ENCODE assay signal across 1 cellular context in the genomic region with DNA sequence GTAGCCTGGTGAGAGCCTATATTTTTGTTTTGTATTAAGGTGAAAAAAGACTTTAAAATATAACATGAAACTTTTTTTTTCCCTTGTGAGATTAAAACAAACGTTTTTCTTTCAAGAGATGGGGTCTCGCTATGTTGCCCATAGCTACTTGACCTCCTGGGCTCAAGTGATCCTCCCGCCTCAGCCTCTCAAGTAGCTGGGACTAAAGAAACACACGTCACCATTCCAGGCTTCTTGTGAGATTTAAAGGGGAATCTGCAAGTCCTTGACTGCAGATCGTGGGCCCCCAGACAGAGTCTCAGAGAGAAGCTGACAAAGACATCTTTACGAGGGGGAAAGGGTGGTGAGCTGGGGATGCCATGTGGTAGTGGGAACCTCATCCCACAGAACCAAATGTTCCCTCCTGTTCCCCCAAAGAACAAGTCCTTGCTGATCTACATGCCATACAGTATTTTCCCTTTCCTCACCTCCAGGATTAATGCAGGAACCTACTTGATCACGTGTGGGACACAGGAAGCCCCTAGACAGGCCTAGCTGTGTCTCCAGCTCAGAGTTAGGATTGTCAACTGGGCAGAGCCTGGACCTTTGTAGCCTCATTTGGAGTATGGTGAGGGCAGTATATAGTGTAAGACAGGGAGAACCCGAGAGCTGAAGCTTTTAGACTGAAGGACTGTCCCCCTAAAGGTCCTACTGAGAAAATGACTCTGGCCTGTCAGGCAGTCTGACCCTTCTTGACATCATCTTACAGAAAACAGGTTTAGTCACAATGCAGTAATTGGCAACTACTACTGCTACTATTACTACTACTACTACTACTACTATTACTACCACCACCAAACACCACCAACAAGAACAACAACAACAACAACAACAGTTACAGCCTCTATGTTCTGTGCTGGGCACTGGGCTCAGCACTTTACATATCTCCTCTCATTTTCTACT.
TF ChIP-seq lines count a peak whose summit lies in the region.

No MANE protein-coding gene starts in this region.

TF ChIP-seq in HepG2, 621 proteins besides CTCF, POLR2A, EP300 and RAD21 (continues in another document):
- TF ChIP-seq BRD4 (CRISPR knock-in tag; IDR thresholded peaks at IDR 0.05) (0 out of 2 replicates have a peak, but pooled peaks have one; percentile 15), ZNF552 (CRISPR knock-in tag; IDR thresholded peaks at IDR 0.05; ENCODE audit: borderline replicate concordance) (no peak), PCBP1 (IDR thresholded peaks at IDR 0.05; ENCODE audit: borderline replicate concordance, low read depth, low read length) (no peak), ARNT2 (CRISPR knock-in tag; IDR thresholded peaks at IDR 0.05; ENCODE audit: low read depth) (no peak), RBAK (CRISPR knock-in tag; IDR thresholded peaks at IDR 0.05) (no peak), HNRNPL (IDR thresholded peaks at IDR 0.05; ENCODE audit: low read depth, low read length) (no peak), NFE2 (CRISPR knock-in tag; IDR thresholded peaks at IDR 0.05) (no peak), ZNF713 (CRISPR knock-in tag; IDR thresholded peaks at IDR 0.05) (no peak), ZSCAN31 (CRISPR knock-in tag; IDR thresholded peaks at IDR 0.05; ENCODE audit: low read depth) (no peak), ATF7-NPFF (CRISPR knock-in tag; IDR thresholded peaks at IDR 0.05; ENCODE audit: low read depth) (no peak), ZC3H4 (CRISPR knock-in tag; IDR thresholded peaks at IDR 0.05; ENCODE audit: borderline replicate concordance) (no peak), ZNF121 (CRISPR knock-in tag; IDR thresholded peaks at IDR 0.05) (peak; percentile 73; the same call in 1 of the 2 replicates), ZNF570 (CRISPR knock-in tag; IDR thresholded peaks at IDR 0.05; ENCODE audit: borderline replicate concordance) (no peak), FOXC1 (CRISPR knock-in tag; IDR thresholded peaks at IDR 0.05; ENCODE audit: borderline replicate concordance) (no peak), SOX6 (IDR thresholded peaks at IDR 0.05) (no peak), SOX6 (CRISPR knock-in tag; IDR thresholded peaks at IDR 0.05) (peak; percentile 8; the same call in 1 of the 2 replicates), MED1 (CRISPR knock-in tag; IDR thresholded peaks at IDR 0.05) (0 out of 2 replicates have a peak, but pooled peaks have one; percentile 9), XRCC5 (optimal IDR thresholded peaks at IDR 0.05; ENCODE audit: low read length) (no peak), ZNF207 (IDR thresholded peaks at IDR 0.05; ENCODE audit: borderline replicate concordance) (no peak), SIX1 (CRISPR knock-in tag; IDR thresholded peaks at IDR 0.05; ENCODE audit: borderline replicate concordance) (no peak), ZNF10 (CRISPR knock-in tag; IDR thresholded peaks at IDR 0.05; ENCODE audit: borderline replicate concordance, low read depth) (no peak), KLF15 (CRISPR knock-in tag; IDR thresholded peaks at IDR 0.05; ENCODE audit: borderline replicate concordance) (0 out of 2 replicates have a peak, but pooled peaks have one; percentile 13)
- TF ChIP-seq, protein P1, sequence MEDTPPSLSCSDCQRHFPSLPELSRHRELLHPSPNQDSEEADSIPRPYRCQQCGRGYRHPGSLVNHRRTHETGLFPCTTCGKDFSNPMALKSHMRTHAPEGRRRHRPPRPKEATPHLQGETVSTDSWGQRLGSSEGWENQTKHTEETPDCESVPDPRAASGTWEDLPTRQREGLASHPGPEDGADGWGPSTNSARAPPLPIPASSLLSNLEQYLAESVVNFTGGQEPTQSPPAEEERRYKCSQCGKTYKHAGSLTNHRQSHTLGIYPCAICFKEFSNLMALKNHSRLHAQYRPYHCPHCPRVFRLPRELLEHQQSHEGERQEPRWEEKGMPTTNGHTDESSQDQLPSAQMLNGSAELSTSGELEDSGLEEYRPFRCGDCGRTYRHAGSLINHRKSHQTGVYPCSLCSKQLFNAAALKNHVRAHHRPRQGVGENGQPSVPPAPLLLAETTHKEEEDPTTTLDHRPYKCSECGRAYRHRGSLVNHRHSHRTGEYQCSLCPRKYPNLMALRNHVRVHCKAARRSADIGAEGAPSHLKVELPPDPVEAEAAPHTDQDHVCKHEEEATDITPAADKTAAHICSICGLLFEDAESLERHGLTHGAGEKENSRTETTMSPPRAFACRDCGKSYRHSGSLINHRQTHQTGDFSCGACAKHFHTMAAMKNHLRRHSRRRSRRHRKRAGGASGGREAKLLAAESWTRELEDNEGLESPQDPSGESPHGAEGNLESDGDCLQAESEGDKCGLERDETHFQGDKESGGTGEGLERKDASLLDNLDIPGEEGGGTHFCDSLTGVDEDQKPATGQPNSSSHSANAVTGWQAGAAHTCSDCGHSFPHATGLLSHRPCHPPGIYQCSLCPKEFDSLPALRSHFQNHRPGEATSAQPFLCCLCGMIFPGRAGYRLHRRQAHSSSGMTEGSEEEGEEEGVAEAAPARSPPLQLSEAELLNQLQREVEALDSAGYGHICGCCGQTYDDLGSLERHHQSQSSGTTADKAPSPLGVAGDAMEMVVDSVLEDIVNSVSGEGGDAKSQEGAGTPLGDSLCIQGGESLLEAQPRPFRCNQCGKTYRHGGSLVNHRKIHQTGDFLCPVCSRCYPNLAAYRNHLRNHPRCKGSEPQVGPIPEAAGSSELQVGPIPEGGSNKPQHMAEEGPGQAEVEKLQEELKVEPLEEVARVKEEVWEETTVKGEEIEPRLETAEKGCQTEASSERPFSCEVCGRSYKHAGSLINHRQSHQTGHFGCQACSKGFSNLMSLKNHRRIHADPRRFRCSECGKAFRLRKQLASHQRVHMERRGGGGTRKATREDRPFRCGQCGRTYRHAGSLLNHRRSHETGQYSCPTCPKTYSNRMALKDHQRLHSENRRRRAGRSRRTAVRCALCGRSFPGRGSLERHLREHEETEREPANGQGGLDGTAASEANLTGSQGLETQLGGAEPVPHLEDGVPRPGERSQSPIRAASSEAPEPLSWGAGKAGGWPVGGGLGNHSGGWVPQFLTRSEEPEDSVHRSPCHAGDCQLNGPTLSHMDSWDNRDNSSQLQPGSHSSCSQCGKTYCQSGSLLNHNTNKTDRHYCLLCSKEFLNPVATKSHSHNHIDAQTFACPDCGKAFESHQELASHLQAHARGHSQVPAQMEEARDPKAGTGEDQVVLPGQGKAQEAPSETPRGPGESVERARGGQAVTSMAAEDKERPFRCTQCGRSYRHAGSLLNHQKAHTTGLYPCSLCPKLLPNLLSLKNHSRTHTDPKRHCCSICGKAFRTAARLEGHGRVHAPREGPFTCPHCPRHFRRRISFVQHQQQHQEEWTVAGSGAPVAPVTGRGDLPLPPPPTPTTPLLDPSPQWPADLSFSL (CRISPR knock-in tag; IDR thresholded peaks at IDR 0.05), result no peak
- TF ChIP-seq, protein P2, sequence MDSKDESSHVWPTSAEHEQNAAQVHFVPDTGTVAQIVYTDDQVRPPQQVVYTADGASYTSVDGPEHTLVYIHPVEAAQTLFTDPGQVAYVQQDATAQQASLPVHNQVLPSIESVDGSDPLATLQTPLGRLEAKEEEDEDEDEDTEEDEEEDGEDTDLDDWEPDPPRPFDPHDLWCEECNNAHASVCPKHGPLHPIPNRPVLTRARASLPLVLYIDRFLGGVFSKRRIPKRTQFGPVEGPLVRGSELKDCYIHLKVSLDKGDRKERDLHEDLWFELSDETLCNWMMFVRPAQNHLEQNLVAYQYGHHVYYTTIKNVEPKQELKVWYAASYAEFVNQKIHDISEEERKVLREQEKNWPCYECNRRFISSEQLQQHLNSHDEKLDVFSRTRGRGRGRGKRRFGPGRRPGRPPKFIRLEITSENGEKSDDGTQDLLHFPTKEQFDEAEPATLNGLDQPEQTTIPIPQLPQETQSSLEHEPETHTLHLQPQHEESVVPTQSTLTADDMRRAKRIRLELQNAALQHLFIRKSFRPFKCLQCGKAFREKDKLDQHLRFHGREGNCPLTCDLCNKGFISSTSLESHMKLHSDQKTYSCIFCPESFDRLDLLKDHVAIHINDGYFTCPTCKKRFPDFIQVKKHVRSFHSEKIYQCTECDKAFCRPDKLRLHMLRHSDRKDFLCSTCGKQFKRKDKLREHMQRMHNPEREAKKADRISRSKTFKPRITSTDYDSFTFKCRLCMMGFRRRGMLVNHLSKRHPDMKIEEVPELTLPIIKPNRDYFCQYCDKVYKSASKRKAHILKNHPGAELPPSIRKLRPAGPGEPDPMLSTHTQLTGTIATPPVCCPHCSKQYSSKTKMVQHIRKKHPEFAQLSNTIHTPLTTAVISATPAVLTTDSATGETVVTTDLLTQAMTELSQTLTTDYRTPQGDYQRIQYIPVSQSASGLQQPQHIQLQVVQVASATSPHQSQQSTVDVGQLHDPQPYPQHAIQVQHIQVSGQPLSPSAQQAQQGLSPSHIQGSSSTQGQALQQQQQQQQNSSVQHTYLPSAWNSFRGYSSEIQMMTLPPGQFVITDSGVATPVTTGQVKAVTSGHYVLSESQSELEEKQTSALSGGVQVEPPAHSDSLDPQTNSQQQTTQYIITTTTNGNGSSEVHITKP (CRISPR knock-in tag; IDR thresholded peaks at IDR 0.05; ENCODE audit: low read depth), result no peak
- TF ChIP-seq, protein P3, sequence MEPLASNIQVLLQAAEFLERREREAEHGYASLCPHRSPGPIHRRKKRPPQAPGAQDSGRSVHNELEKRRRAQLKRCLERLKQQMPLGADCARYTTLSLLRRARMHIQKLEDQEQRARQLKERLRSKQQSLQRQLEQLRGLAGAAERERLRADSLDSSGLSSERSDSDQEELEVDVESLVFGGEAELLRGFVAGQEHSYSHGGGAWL (CRISPR knock-in tag; IDR thresholded peaks at IDR 0.05), result no peak
- TF ChIP-seq, protein P4, sequence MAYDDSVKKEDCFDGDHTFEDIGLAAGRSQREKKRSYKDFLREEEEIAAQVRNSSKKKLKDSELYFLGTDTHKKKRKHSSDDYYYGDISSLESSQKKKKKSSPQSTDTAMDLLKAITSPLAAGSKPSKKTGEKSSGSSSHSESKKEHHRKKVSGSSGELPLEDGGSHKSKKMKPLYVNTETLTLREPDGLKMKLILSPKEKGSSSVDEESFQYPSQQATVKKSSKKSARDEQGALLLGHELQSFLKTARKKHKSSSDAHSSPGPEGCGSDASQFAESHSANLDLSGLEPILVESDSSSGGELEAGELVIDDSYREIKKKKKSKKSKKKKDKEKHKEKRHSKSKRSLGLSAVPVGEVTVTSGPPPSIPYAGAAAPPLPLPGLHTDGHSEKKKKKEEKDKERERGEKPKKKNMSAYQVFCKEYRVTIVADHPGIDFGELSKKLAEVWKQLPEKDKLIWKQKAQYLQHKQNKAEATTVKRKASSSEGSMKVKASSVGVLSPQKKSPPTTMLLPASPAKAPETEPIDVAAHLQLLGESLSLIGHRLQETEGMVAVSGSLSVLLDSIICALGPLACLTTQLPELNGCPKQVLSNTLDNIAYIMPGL (CRISPR knock-in tag; IDR thresholded peaks at IDR 0.05; ENCODE audit: borderline replicate concordance in 1 of 2, low read depth in 1 of 2), result peak in 1 of 2 experiments; percentile 1; a peak in 1 of 4 replicates
- TF ChIP-seq, protein P5, sequence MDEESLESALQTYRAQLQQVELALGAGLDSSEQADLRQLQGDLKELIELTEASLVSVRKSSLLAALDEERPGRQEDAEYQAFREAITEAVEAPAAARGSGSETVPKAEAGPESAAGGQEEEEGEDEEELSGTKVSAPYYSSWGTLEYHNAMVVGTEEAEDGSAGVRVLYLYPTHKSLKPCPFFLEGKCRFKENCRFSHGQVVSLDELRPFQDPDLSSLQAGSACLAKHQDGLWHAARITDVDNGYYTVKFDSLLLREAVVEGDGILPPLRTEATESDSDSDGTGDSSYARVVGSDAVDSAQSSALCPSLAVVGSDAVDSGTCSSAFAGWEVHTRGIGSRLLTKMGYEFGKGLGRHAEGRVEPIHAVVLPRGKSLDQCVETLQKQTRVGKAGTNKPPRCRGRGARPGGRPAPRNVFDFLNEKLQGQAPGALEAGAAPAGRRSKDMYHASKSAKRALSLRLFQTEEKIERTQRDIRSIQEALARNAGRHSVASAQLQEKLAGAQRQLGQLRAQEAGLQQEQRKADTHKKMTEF (CRISPR knock-in tag; IDR thresholded peaks at IDR 0.05), result peak; percentile 8; the same call in 1 of the 2 replicates
- TF ChIP-seq, protein P6, sequence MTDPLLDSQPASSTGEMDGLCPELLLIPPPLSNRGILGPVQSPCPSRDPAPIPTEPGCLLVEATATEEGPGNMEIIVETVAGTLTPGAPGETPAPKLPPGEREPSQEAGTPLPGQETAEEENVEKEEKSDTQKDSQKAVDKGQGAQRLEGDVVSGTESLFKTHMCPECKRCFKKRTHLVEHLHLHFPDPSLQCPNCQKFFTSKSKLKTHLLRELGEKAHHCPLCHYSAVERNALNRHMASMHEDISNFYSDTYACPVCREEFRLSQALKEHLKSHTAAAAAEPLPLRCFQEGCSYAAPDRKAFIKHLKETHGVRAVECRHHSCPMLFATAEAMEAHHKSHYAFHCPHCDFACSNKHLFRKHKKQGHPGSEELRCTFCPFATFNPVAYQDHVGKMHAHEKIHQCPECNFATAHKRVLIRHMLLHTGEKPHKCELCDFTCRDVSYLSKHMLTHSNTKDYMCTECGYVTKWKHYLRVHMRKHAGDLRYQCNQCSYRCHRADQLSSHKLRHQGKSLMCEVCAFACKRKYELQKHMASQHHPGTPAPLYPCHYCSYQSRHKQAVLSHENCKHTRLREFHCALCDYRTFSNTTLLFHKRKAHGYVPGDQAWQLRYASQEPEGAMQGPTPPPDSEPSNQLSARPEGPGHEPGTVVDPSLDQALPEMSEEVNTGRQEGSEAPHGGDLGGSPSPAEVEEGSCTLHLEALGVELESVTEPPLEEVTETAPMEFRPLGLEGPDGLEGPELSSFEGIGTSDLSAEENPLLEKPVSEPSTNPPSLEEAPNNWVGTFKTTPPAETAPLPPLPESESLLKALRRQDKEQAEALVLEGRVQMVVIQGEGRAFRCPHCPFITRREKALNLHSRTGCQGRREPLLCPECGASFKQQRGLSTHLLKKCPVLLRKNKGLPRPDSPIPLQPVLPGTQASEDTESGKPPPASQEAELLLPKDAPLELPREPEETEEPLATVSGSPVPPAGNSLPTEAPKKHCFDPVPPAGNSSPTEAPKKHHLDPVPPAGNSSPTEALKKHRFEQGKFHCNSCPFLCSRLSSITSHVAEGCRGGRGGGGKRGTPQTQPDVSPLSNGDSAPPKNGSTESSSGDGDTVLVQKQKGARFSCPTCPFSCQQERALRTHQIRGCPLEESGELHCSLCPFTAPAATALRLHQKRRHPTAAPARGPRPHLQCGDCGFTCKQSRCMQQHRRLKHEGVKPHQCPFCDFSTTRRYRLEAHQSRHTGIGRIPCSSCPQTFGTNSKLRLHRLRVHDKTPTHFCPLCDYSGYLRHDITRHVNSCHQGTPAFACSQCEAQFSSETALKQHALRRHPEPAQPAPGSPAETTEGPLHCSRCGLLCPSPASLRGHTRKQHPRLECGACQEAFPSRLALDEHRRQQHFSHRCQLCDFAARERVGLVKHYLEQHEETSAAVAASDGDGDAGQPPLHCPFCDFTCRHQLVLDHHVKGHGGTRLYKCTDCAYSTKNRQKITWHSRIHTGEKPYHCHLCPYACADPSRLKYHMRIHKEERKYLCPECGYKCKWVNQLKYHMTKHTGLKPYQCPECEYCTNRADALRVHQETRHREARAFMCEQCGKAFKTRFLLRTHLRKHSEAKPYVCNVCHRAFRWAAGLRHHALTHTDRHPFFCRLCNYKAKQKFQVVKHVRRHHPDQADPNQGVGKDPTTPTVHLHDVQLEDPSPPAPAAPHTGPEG (CRISPR knock-in tag; IDR thresholded peaks at IDR 0.05), result 0 out of 2 replicates have a peak, but pooled peaks have one; percentile 12
- TF ChIP-seq, protein P7, sequence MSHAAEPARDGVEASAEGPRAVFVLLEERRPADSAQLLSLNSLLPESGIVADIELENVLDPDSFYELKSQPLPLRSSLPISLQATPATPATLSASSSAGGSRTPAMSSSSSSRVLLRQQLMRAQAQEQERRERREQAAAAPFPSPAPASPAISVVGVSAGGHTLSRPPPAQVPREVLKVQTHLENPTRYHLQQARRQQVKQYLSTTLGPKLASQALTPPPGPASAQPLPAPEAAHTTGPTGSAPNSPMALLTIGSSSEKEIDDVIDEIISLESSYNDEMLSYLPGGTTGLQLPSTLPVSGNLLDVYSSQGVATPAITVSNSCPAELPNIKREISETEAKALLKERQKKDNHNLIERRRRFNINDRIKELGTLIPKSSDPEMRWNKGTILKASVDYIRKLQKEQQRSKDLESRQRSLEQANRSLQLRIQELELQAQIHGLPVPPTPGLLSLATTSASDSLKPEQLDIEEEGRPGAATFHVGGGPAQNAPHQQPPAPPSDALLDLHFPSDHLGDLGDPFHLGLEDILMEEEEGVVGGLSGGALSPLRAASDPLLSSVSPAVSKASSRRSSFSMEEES (CRISPR knock-in tag; IDR thresholded peaks at IDR 0.05), result 0 out of 2 replicates have a peak, but pooled peaks have one; percentile 4
